Comparison of ENCODE assay signal across 9 cellular contexts in the genomic region with DNA sequence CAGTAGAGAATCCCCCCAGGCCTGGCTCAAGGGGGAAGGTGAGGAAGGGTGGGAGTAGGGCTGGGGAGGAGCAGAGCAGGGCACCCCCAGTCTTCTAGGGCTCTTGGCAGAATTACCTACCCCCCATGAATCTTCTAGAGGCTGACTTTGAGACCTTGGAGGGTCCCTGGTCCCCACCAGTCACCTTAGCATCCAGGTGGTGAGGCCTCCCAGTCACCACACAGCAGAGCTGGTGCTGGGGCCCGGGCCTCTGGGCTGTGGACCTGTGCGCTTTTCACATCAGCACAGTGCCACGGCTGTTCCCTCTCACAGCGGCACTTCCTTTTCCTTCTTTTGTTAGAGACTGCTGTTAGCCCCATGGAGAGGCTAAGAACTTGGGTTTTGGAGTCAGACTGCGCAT.
"Had no signal": no experiment of that assay in that cellular context is flagged by ENCODE, and none has a peak within 500 bp of the region (broad histone marks: within the 10 kb centered on the region; RNA-seq: fewer than 3 reads in every experiment).

No MANE protein-coding gene starts in this region.

- H3K9me3 Mint-ChIP-seq: HFFc6, IgD-negative memory B cell had no signal

- ATAC-seq: HCT116, HepG2 had no signal

- H3K36me3 Mint-ChIP-seq: IgD-negative memory B cell had no signal

- H3K4me3 ChIP-seq: GM23248, HAP-1 had no signal

- H3K27ac Mint-ChIP-seq: HFFc6, IgD-negative memory B cell had no signal

- H3K4me3 Mint-ChIP-seq: HFFc6, IgD-negative memory B cell had no signal

- H3K27ac ChIP-seq: GM23248, HL-60 had no signal

- H3K4me1 ChIP-seq: HAP-1 had no signal

- H3K36me3 ChIP-seq: HAP-1 had no signal

- H3K9me3 ChIP-seq: HAP-1 had no signal

- DNase-seq: GM23248, GOT3, H7, HFFc6 had no signal
